Comparison of ENCODE assay signal across 8 cellular contexts in the genomic region with DNA sequence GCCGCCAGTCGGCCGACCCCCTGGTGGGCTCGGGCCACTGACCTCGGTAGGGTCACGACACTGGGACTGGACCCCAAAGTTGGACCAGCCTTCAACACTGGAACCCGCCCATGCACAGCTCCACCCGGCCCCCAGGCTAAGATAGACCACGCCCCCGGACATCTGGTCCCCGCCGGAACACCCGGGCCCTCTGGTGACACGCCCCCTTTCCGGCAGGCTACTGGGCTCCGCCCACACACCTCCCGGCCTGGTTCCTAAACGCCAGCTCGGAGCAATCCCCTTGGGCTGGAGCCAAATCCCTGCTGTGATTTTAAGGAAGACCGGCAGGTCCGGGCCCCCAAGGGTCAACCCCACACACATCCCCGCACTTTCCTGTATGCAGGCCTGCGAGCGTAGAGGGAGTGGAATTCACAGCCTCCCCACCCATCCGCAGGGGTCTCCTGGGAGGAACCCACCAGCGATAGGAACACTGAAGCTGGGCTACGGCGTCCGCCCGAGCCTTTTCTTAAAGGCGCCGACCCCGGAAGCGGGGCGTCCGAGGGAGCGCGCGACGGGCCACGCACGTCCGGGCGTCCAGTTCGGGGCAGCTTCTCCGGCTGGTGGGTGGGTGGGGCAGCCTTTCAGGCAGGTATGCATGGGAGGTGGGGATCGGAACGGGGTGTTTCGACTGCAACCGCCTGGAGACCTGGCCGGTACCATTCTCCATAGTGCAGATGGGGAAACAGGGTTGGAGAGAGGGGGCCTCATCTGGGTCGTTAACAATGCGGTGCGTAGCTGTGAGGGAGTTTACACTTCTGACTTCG. TPM values are rescaled to one million over a fixed set of nuclear protein-coding genes. Genes with fewer than 3 reads are reported as not detected.
A peak's percentile ranks its signal among the peaks of the same experiment; 100 is the strongest.
DNase-seq lines count a peak whose midpoint lies in the region; ATAC-seq, FAIRE-seq and TF ChIP-seq lines count a peak whose summit lies in the region.

A gene with protein sequence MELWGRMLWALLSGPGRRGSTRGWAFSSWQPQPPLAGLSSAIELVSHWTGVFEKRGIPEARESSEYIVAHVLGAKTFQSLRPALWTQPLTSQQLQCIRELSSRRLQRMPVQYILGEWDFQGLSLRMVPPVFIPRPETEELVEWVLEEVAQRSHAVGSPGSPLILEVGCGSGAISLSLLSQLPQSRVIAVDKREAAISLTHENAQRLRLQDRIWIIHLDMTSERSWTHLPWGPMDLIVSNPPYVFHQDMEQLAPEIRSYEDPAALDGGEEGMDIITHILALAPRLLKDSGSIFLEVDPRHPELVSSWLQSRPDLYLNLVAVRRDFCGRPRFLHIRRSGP (plus strand): TSS at position 576 of the 803 bp plus-strand sequence. CDS start 1,583 bp downstream, outside the sequence.

- peaks cover 0 to 66% (median 34%) of the 10 kb centered on the region in 12 donors for H3K4me1 ChIP-seq in heart left ventricle
- H3K4me1 ChIP-seq in upper lobe of right lung = peaks cover 38% of the 10 kb centered on the region

- ATAC-seq in HG02798 (IDR thresholded peaks at IDR 0.05; ENCODE audit: poor library complexity, unreplicated experiment) (peak; percentile 69), heart left ventricle (peak; percentile 87 to 92 (median 89)), upper lobe of right lung (peak; percentile 88)

- H3K9me3 ChIP-seq in heart left ventricle (no peaks in the 10 kb centered on the region), upper lobe of right lung (no peaks in the 10 kb centered on the region)

- intact Hi-C loops in T-helper 1 cell treated with Interleukin-12 subunit alpha and Interleukin-12 subunit beta and Interleukin-4 antibody, amounts not matched to agents 30 ng/mL and 1 ng/mL, for 36 hours (cut with micrococcal nuclease) = loop anchor here (1.0 to 5.0 kb wide), 9 partner anchors 119 to 1113 kb away; a partner anchor contains a TSS
- intact Hi-C loops in heart left ventricle (cut with DNase I) (loop anchor here in 4 of 10 donors (1.0 to 5.0 kb wide), 4 partner anchors 32 to 818 kb away; a partner anchor contains a TSS), posterior cingulate gyrus (cut with DNase I) (no loop called here), upper lobe of right lung (cut with DNase I) (no loop called here)

- FAIRE-seq in GM12891 (lab: Jason Lieb, UNC) = peak; percentile 99

- TF ChIP-seq CTCF in heart left ventricle (IDR thresholded peaks at IDR 0.05) (no peak), upper lobe of right lung (IDR thresholded peaks at IDR 0.05) (no peak)

- DNase-seq in GM12891 (ENCODE audit: insufficient read length, low spot score) (peak; percentile 99), NCI-H1436 (lab: John Stamatoyannopoulos, UW) (peak; percentile 80), amniotic epithelial cell (ENCODE audit: low read depth) (peak; percentile 89), heart left ventricle (peak; percentile 98 to 99 (median 99)), posterior cingulate gyrus (peak; percentile 93 to 99 (median 95)), upper lobe of right lung (peak; percentile 99)

- H3K27me3 ChIP-seq in heart left ventricle = no peaks in the 10 kb centered on the region
- H3K27me3 ChIP-seq in upper lobe of right lung = no peaks in the 10 kb centered on the region

- H3K36me3 ChIP-seq in heart left ventricle (peaks cover 0 to 30% (median 0%) of the 10 kb centered on the region in 9 donors), upper lobe of right lung (no peaks in the 10 kb centered on the region)

- peak within 1 kb of the TSS; percentile 70 to 98 (median 95) for H3K27ac ChIP-seq in heart left ventricle
- peak within 1 kb of the TSS; percentile 92 for H3K27ac ChIP-seq in upper lobe of right lung

- 0 to 1% (median 0%) methylated on average over 31 to 55 of the region's 55 CpGs for WGBS in heart left ventricle, 4 donors

- H3K4me3 ChIP-seq in heart left ventricle (peak within 1 kb of the TSS; percentile 57 to 95 (median 81)), upper lobe of right lung (peak within 1 kb of the TSS; percentile 80)

- TF ChIP-seq POLR2A in GM12891 (IDR thresholded peaks at IDR 0.05; ENCODE audit: low read depth, low read length) = peak; percentile 70
- peak in 1 of 2 donors; percentile 34 for TF ChIP-seq POLR2A in heart left ventricle (IDR thresholded peaks at IDR 0.05)

TF ChIP-seq in GM12891, 5 proteins besides CTCF, POLR2A, EP300 and RAD21:
- no peak for TF ChIP-seq SPI1 (IDR thresholded peaks at IDR 0.05; ENCODE audit: low read depth, low read length)
- peak; percentile 45; the same call in 1 of the 2 replicates for TF ChIP-seq POU2F2 (IDR thresholded peaks at IDR 0.05; ENCODE audit: low read depth, low read length)
- TF ChIP-seq POLR2AphosphoS5 (IDR thresholded peaks at IDR 0.05; ENCODE audit: low read depth, low read length) = peak; percentile 51; the same call in 1 of the 2 replicates
- TF ChIP-seq TAF1 (IDR thresholded peaks at IDR 0.05; ENCODE audit: low read depth, low read length) = peak; percentile 74; the same call in 1 of the 2 replicates
- TF ChIP-seq PAX5 (IDR thresholded peaks at IDR 0.05; ENCODE audit: insufficient read depth, low read length, severe bottlenecking) = peak; percentile 26

RNA-seq across cellular contexts. Expression of the gene that starts here (rescaled TPM):
- polyA plus RNA-seq in GM12891 (2012; ENCODE audit: low read depth, missing spikeins) = 10.5 TPM
- total RNA-seq in T-helper 1 cell treated with Interleukin-12 subunit alpha and Interleukin-12 subunit beta and Interleukin-4 antibody, amounts not matched to agents 30 ng/mL and 1 ng/mL, for 36 hours = 56.3 and 59.4 TPM in 2 replicates
- total RNA-seq in heart left ventricle = 10 to 100 TPM in 7 of 9 donors, 1 to 10 TPM in 2; 7.8 to 19.7 (median 13.8) TPM
- polyA plus RNA-seq in heart left ventricle = 10 to 100 TPM; 10.9 to 16.7 TPM
- total RNA-seq in upper lobe of right lung = 28.3 TPM

Comparison
In these comparisons a context has a peak if more than half of its experiments do, and no peak if none do; other contexts are left out.
1. Peak in every context shown above with its lines: DNase-seq, ATAC-seq, H3K4me3 ChIP-seq and H3K27ac ChIP-seq.